In the genomic region with DNA sequence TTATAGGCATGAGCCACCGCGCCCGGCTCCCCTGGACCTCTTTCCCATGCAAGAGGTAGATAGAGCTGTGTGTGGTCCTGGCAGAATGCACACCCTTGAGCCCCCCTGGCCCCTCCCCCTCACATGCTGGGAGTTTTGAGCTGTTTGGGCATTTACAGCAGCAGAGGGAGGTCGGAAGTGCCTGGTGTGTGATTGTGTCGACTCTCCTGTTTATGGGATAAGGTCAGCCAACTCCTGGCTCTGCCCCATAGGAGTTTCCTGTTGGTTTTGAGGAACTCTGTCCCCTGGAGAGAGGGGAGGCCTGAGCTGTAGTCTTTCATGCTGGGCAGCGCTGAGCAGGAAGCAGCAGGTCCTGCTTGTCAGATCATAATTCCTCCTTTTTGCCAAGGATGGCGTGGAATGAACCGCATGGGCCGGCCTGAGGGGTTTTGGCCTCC, we compare ENCODE assay signal across 13 cellular contexts. TPM values are rescaled to one million over a fixed set of nuclear protein-coding genes. Genes with fewer than 3 reads are reported as not detected.
A peak's percentile ranks its signal among the peaks of the same experiment; 100 is the strongest.
DNase-seq lines count a peak whose midpoint lies in the region; ATAC-seq and TF ChIP-seq lines count a peak whose summit lies in the region.
"Had no signal": no experiment of that assay in that cellular context is flagged by ENCODE, and none has a peak within 500 bp of the region (broad histone marks: within the 10 kb centered on the region; RNA-seq: fewer than 3 reads in every experiment).

No MANE protein-coding gene starts in this region.

- WGBS in esophagus, 2 donors, result 34 to 38% methylated on average over 9 of the region's 9 CpGs

- peak overlapping the region; percentile 0 for H3K4me2 ChIP-seq in neural progenitor cell

- H3F3A ChIP-seq in neural progenitor cell (ENCODE audit: low read depth), result peaks cover 12% of the 10 kb centered on the region

- H3K27ac ChIP-seq in AG04450 (ENCODE audit: low read depth, low read length), result peak overlapping the region; percentile 52
- peak overlapping the region; percentile 100 for H3K27ac ChIP-seq in RWPE1
- H3K27ac ChIP-seq in esophagus (ENCODE audit: low read depth in 2 of 2, low read length in 1 of 2), result peak overlapping the region; percentile 62 to 64
- H3K27ac ChIP-seq in neural progenitor cell, result no peak overlapping the region

- peaks cover 12 to 24% of the 10 kb centered on the region in 2 donors for H3K36me3 ChIP-seq in esophagus (ENCODE audit: control insufficient read depth in 2 of 2, insufficient read depth in 2 of 2, low read length in 1 of 2)
- no peaks in the 10 kb centered on the region for H3K36me3 ChIP-seq in neural progenitor cell

- peaks cover 84% of the 10 kb centered on the region for H4K20me1 ChIP-seq in neural progenitor cell (ENCODE audit: low read depth)

- no peak overlapping the region for H3K27ac Mint-ChIP-seq in neural progenitor cell
- H3K27ac Mint-ChIP-seq in natural killer cell treated with Interleukin-12 subunit alpha and Interleukin-12 subunit beta and Interleukin-15 and Interleukin-18, amount 100 ng/mL, for 72 hours, result peak overlapping the region in 1 of 2 donors; percentile 33

- H3K4me1 Mint-ChIP-seq in neural progenitor cell, result peaks cover 24% of the 10 kb centered on the region
- H3K4me1 Mint-ChIP-seq in natural killer cell treated with Interleukin-12 subunit alpha and Interleukin-12 subunit beta and Interleukin-15 and Interleukin-18, amount 100 ng/mL, for 72 hours (ENCODE audit: low read depth in 2 of 2), result peaks cover 36 to 43% of the 10 kb centered on the region in 2 donors

- CTCF ChIA-PET in AG04450 (lab: Charles Lee) (interaction anchor here (0.6 to 0.9 kb wide), 2 partner anchors 40 to 70 kb away, joined by 3 to 4 read pairs; partner anchors contain the start of gene ENDOG), RWPE1 (lab: Yijun Ruan, JAX) (interaction anchor here (0.7 kb wide), 1 partner anchor 231 kb away, joined by 3 read pairs; the partner anchor contains the start of gene DYNC2I2)

- no peak overlapping the region for H3K4me3 Mint-ChIP-seq in neural progenitor cell
- no peak overlapping the region for H3K4me3 Mint-ChIP-seq in natural killer cell treated with Interleukin-12 subunit alpha and Interleukin-12 subunit beta and Interleukin-15 and Interleukin-18, amount 100 ng/mL, for 72 hours

- DNase-seq in AG04450 (ENCODE audit: low read depth, low spot score) (no peak), RWPE1 (ENCODE audit: low spot score) (no peak), neural progenitor cell (ENCODE audit: low spot score) (peak; percentile 41), SKM-1 (lab: John Stamatoyannopoulos, UW; ENCODE audit: unreplicated experiment) (no peak)
- no peak for DNase-seq in natural killer cell treated with Interleukin-12 subunit alpha and Interleukin-12 subunit beta and Interleukin-15 and Interleukin-18, amount 100 ng/mL, for 72 hours (ENCODE audit: low spot score)
- DNase-seq: activated T-cell treated with anti-CD3 and anti-CD28 coated beads for 4 hours; cortex of kidney; NCI-H510A treated with DMSO at 0.1 percent for 48 hours; stimulated activated naive CD4-positive, alpha-beta T cell treated with Interleukin-2 at 50 U/mL for 16 hours had no signal

- no peaks in the 10 kb centered on the region for H3K9me3 Mint-ChIP-seq in neural progenitor cell
- no peaks in the 10 kb centered on the region for H3K9me3 Mint-ChIP-seq in natural killer cell treated with Interleukin-12 subunit alpha and Interleukin-12 subunit beta and Interleukin-15 and Interleukin-18, amount 100 ng/mL, for 72 hours

- no peak for ATAC-seq in natural killer cell treated with Interleukin-12 subunit alpha and Interleukin-12 subunit beta and Interleukin-15 and Interleukin-18, amount 100 ng/mL, for 72 hours
- ATAC-seq in GM19324 (IDR thresholded peaks at IDR 0.05; ENCODE audit: low FRiP score, unreplicated experiment) (no peak), HG03571 (IDR thresholded peaks at IDR 0.05; ENCODE audit: unreplicated experiment) (no peak)
- ATAC-seq: left lobe of liver had no signal

- H3K4me3 ChIP-seq in AG04450 (ENCODE audit: low read depth, low read length) (no peak overlapping the region), esophagus (ENCODE audit: low read depth in 1 of 2, low read length in 2 of 2) (no peak overlapping the region), neural progenitor cell (no peak overlapping the region)

- H3K27me3 Mint-ChIP-seq in neural progenitor cell (ENCODE audit: insufficient read depth, low read depth), result peaks cover 7% of the 10 kb centered on the region
- H3K27me3 Mint-ChIP-seq in natural killer cell treated with Interleukin-12 subunit alpha and Interleukin-12 subunit beta and Interleukin-15 and Interleukin-18, amount 100 ng/mL, for 72 hours, result no peaks in the 10 kb centered on the region

- no peak for TF ChIP-seq CTCF in AG04450 (IDR thresholded peaks at IDR 0.05; ENCODE audit: low read depth, low read length)
- no peak for TF ChIP-seq CTCF in RWPE1 (conservative IDR thresholded peaks at IDR 0.05; ENCODE audit: low read depth)
- no peak for TF ChIP-seq CTCF in neural progenitor cell (IDR thresholded peaks at IDR 0.05)

- H3K4me1 ChIP-seq in esophagus (ENCODE audit: control insufficient read depth in 2 of 2, insufficient read depth in 2 of 2, low read length in 1 of 2) (peaks cover 23 to 55% of the 10 kb centered on the region in 2 donors), neural progenitor cell (peaks cover 7% of the 10 kb centered on the region)

- peaks cover 7% of the 10 kb centered on the region for H3K36me3 Mint-ChIP-seq in neural progenitor cell
- H3K36me3 Mint-ChIP-seq in natural killer cell treated with Interleukin-12 subunit alpha and Interleukin-12 subunit beta and Interleukin-15 and Interleukin-18, amount 100 ng/mL, for 72 hours, result no peaks in the 10 kb centered on the region

- no peak overlapping the region for H2AFZ ChIP-seq in neural progenitor cell (replicated peaks)

- POLR2A ChIA-PET in AG04450 (lab: Yijun Ruan, JAX), result interaction anchor here (1.1 kb wide), 1 partner anchor 25 kb away, joined by 8 read pairs; no protein-coding TSS in a partner anchor
- POLR2A ChIA-PET in RWPE1 (lab: Yijun Ruan, JAX; ENCODE audit: low non-redundant PET), result no interaction called here

- H3K9ac ChIP-seq in neural progenitor cell, result no peak overlapping the region

- H3K27me3 ChIP-seq in AG04450 (ENCODE audit: control insufficient read depth, insufficient read depth, low read length), result no peaks in the 10 kb centered on the region
- no peaks in the 10 kb centered on the region for H3K27me3 ChIP-seq in esophagus (ENCODE audit: control insufficient read depth in 1 of 2, insufficient read depth in 2 of 2, low read length in 2 of 2)
- no peaks in the 10 kb centered on the region for H3K27me3 ChIP-seq in neural progenitor cell

- peaks cover 63% of the 10 kb centered on the region for H3K79me2 ChIP-seq in neural progenitor cell (ENCODE audit: low read depth)

- H3K9me3 ChIP-seq in AG04450 (ENCODE audit: control insufficient read depth, insufficient read depth, low read length) (no peaks in the 10 kb centered on the region; the same call in 1 of the 2 replicates), esophagus (ENCODE audit: control insufficient read depth in 2 of 2, insufficient read depth in 1 of 2, low read depth in 1 of 2, low read length in 1 of 2) (no peaks in the 10 kb centered on the region), neural progenitor cell (ENCODE audit: low read depth) (no peaks in the 10 kb centered on the region)

RNA-seq across cellular contexts. Expression of gene LRRC8A, which starts 6.0 kb away (rescaled TPM):
- polyA plus RNA-seq in AG04450 (2011; rRNA removed) (25.3 and 31.7 TPM in 2 replicates), esophagus (10 to 100 TPM; 38.5 to 55.6 TPM)
- 33.8 and 45.7 TPM in 2 replicates for polyA minus RNA-seq in AG04450 (2011; rRNA and poly(A)+ RNA removed)
- total RNA-seq in neural progenitor cell (ENCODE audit: low replicate concordance), result 17.1 and 42.8 TPM in 2 replicates
- total RNA-seq in natural killer cell treated with Interleukin-12 subunit alpha and Interleukin-12 subunit beta and Interleukin-15 and Interleukin-18, amount 100 ng/mL, for 72 hours, result 10 to 100 TPM; 25.6 to 28.2 TPM

RNA-seq across cellular contexts. Expression of gene KYAT1, which starts 6.2 kb away (rescaled TPM):
- 5.2 and 7.0 TPM in 2 replicates for polyA plus RNA-seq in AG04450 (2011; rRNA removed)
- 3.1 and 6.4 TPM in 2 replicates for polyA minus RNA-seq in AG04450 (2011; rRNA and poly(A)+ RNA removed)
- 1 to 10 TPM; 4.0 to 6.7 TPM for polyA plus RNA-seq in esophagus
- total RNA-seq in neural progenitor cell (ENCODE audit: low replicate concordance), result 21.7 and 29.1 TPM in 2 replicates
- total RNA-seq in natural killer cell treated with Interleukin-12 subunit alpha and Interleukin-12 subunit beta and Interleukin-15 and Interleukin-18, amount 100 ng/mL, for 72 hours, result 10 to 100 TPM in 1 of 2 donors, 1 to 10 TPM in 1; 6.7 to 19.9 TPM

RNA-seq across cellular contexts. Expression of gene PHYHD1, which starts 32.9 kb away (rescaled TPM):
- 9.3 and 11.6 TPM in 2 replicates for polyA plus RNA-seq in AG04450 (2011; rRNA removed)
- polyA minus RNA-seq in AG04450 (2011; rRNA and poly(A)+ RNA removed), result 8.0 and 10.8 TPM in 2 replicates
- polyA plus RNA-seq in esophagus, result 10 to 100 TPM; 19.8 to 39.5 TPM
- total RNA-seq in neural progenitor cell (ENCODE audit: low replicate concordance), result 15.2 and 19.0 TPM in 2 replicates
- total RNA-seq in natural killer cell treated with Interleukin-12 subunit alpha and Interleukin-12 subunit beta and Interleukin-15 and Interleukin-18, amount 100 ng/mL, for 72 hours, result 1 to 10 TPM in 1 of 2 donors, under 1 TPM in 1; 0.24 to 1.1 TPM

RNA-seq across cellular contexts. Expression of gene SPOUT1, which starts 58.3 kb away (rescaled TPM):
- polyA plus RNA-seq in AG04450 (2011; rRNA removed) (19.1 and 24.7 TPM in 2 replicates), esophagus (10 to 100 TPM; 23.6 to 26.6 TPM)
- polyA minus RNA-seq in AG04450 (2011; rRNA and poly(A)+ RNA removed), result 53.7 and 94.3 TPM in 2 replicates
- total RNA-seq in neural progenitor cell (ENCODE audit: low replicate concordance), result 17.2 and 50.1 TPM in 2 replicates
- total RNA-seq in natural killer cell treated with Interleukin-12 subunit alpha and Interleukin-12 subunit beta and Interleukin-15 and Interleukin-18, amount 100 ng/mL, for 72 hours, result 100 to 1,000 TPM in 1 of 2 donors, 10 to 100 TPM in 1; 89.5 to 152 TPM

RNA-seq across cellular contexts. Expression of gene DOLK, which starts 59.5 kb away (rescaled TPM):
- polyA plus RNA-seq in AG04450 (2011; rRNA removed) (31.4 and 31.8 TPM in 2 replicates), esophagus (10 to 100 TPM in 1 of 2 donors, 1 to 10 TPM in 1; 5.3 to 11.6 TPM)
- polyA minus RNA-seq in AG04450 (2011; rRNA and poly(A)+ RNA removed), result 37.7 and 49.4 TPM in 2 replicates
- 8.2 and 16.8 TPM in 2 replicates for total RNA-seq in neural progenitor cell (ENCODE audit: low replicate concordance)
- total RNA-seq in natural killer cell treated with Interleukin-12 subunit alpha and Interleukin-12 subunit beta and Interleukin-15 and Interleukin-18, amount 100 ng/mL, for 72 hours, result 10 to 100 TPM in 1 of 2 donors, 1 to 10 TPM in 1; 8.7 to 11.5 TPM
